In the genomic region with DNA sequence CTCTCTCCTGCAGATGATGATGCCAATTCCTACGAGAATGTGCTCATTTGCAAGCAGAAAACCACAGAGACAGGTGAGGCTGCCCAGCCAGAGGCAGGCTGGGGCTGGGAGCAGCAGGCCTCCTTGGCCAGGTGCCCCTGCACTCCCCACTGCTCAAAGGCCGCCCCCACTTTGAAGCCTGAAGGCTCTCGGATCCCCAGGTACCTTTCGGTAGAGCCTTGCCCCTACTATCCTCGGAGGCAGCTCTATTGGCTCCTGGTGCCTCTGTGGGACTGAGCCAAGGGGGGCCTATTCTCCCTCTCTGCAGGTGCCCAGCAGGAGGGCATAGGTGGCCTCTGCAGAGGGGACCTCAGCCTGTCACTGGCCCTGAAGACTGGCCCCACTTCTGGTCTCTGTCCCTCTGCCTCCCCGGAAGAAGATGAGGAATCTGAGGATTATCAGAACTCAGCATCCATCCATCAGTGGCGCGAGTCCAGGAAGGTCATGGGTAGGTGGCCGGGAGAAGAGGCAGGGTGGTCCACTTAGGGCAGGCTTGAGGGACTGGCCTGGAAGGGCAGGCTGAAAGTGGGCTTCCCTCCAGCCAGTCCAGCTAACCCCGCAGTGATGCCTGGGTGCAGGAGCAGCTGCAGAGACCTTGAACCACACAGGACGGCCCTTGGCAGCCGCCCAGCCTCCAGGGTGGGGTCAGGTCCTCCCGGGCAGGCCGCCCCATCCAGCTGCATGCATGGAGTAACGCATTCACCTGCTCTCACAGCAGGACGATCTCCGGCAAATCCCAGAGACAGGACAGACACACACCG, we compare ENCODE assay signal across 1 cellular context.
TF ChIP-seq lines count a peak whose summit lies in the region.

No MANE protein-coding gene starts in this region.

TF ChIP-seq in K562, 482 proteins besides CTCF, POLR2A, EP300 and RAD21:
- TF ChIP-seq MYBL2 (IDR thresholded peaks at IDR 0.05; ENCODE audit: low read depth) (no peak), MYBL2 (CRISPR knock-in tag; IDR thresholded peaks at IDR 0.05; ENCODE audit: borderline replicate concordance) (no peak), NFIC (IDR thresholded peaks at IDR 0.05) (0 out of 2 replicates have a peak, but pooled peaks have one; percentile 10), CREBBP (IDR thresholded peaks at IDR 0.05; ENCODE audit: low read depth, low read length) (no peak), SUPT5H (IDR thresholded peaks at IDR 0.05) (0 out of 2 replicates have a peak, but pooled peaks have one; percentile 26), POLR2G (IDR thresholded peaks at IDR 0.05; ENCODE audit: low read depth, low read length) (peak; percentile 61), ZZZ3 (IDR thresholded peaks at IDR 0.05) (no peak), POLR2AphosphoS5 (IDR thresholded peaks at IDR 0.05; ENCODE audit: control insufficient read depth, insufficient read depth, low read depth, low read length) (0 out of 2 replicates have a peak, but pooled peaks have one; percentile 7)
- TF ChIP-seq, protein P1, sequence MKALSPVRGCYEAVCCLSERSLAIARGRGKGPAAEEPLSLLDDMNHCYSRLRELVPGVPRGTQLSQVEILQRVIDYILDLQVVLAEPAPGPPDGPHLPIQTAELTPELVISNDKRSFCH (CRISPR knock-in tag; IDR thresholded peaks at IDR 0.05), result no peak
- TF ChIP-seq, protein P1 (tag; IDR thresholded peaks at IDR 0.05), result no peak
